ENCODE assay signal across 8 cellular contexts in genomic region chr2:201779996-201780673, GRCh38. TPM values are rescaled to one million over a fixed set of nuclear protein-coding genes. Genes with fewer than 3 reads are reported as not detected.
A peak's percentile ranks its signal among the peaks of the same experiment; 100 is the strongest.
DNase-seq lines count a peak whose midpoint lies in the region; ATAC-seq and TF ChIP-seq lines count a peak whose summit lies in the region.

No MANE protein-coding gene starts in this region.

- no peaks in the 10 kb centered on the region for H3K36me3 ChIP-seq in mammary epithelial cell (ENCODE audit: insufficient read depth, low read length)

- WGBS in mammary epithelial cell (ENCODE audit: low coverage, missing lambda C conversion rate) = 2% methylated on average over 19 of the region's 21 CpGs

- peaks cover 22% of the 10 kb centered on the region for H3K4me1 ChIP-seq in mammary epithelial cell (ENCODE audit: insufficient read depth, low read length)

- no peaks in the 10 kb centered on the region for H3K36me3 Mint-ChIP-seq in CD14-positive monocyte

- in situ Hi-C loops in mammary epithelial cell (cut with MboI; ENCODE audit: low sequenced_read_pairs in 2 of 2) = no loop called here

- TSS peak; percentile 41 for BruUV-seq in mammary epithelial cell (replicated peaks; lab: Mats Ljungman, UMichigan)

- H3K27ac ChIP-seq in mammary epithelial cell (ENCODE audit: insufficient read depth, low read depth, low read length) (peak overlapping the region; percentile 93), substantia nigra (ENCODE audit: low read depth, low read length, poor library complexity, severe bottlenecking) (peak overlapping the region; percentile 41)

- no peaks in the 10 kb centered on the region for H3K27me3 ChIP-seq in mammary epithelial cell (ENCODE audit: insufficient read depth, low read length)

- H3K9me3 Mint-ChIP-seq in CD14-positive monocyte = no peaks in the 10 kb centered on the region

- intact Hi-C loops in CD14-positive monocyte (cut with micrococcal nuclease) (loop anchor here (5.0 to 10.0 kb wide), 2 partner anchors 335 to 597 kb away; partner anchors contain the start of gene BMPR2 (in 1 of the 2)), mammary epithelial cell (cut with micrococcal nuclease) (loop anchor here (1.0 to 5.0 kb wide), 3 partner anchors 257 to 548 kb away; no protein-coding TSS in a partner anchor)

- peak overlapping the region; percentile 78 for H3K4me2 ChIP-seq in mammary epithelial cell (ENCODE audit: insufficient read depth, low read depth, low read length)

- CTCF ChIA-PET in mammary epithelial cell (lab: Charles Lee; ENCODE audit: low non-redundant PET) = no interaction called here

- H2AFZ ChIP-seq in mammary epithelial cell (ENCODE audit: low read depth, low read length) = peak overlapping the region; percentile 99

- peak; percentile 3 for ATAC-seq in GM21447 (IDR thresholded peaks at IDR 0.05; ENCODE audit: unreplicated experiment)

- H3K4me3 ChIP-seq in mammary epithelial cell (replicated peaks in 1 of 3; ENCODE audit: insufficient read depth in 1 of 3, low read depth in 2 of 3, low read length in 3 of 3) = peak overlapping the region; percentile 73 to 95 (median 85)

- peaks cover 0 to 9% (median 5%) of the 10 kb centered on the region in 3 donors for H3K27me3 Mint-ChIP-seq in CD14-positive monocyte (ENCODE audit: low read depth in 3 of 3)

- TF ChIP-seq CTCF in CD14-positive monocyte (IDR thresholded peaks at IDR 0.05) (no peak), mammary epithelial cell (conservative IDR thresholded peaks at IDR 0.05 in 1 of 2, IDR thresholded peaks at IDR 0.05 in 1 of 2; ENCODE audit: extremely low read depth in 1 of 2, insufficient read depth in 1 of 2, low read depth in 1 of 2, low read length in 2 of 2) (no peak)

- H3K27ac Mint-ChIP-seq in CD14-positive monocyte = peak overlapping the region; percentile 45 to 99 (median 89)

- DNase-seq in CD14-positive monocyte (ENCODE audit: low spot score) (no peak), NCI-H2227 (lab: John Stamatoyannopoulos, UW; ENCODE audit: unreplicated experiment) (peak; percentile 75), mammary epithelial cell (no peak), left kidney (ENCODE audit: low read depth, low spot score) (peak; percentile 74), substantia nigra (lab: John Stamatoyannopoulos, UW) (peak in 6 of 49 donors; percentile 25 to 66 (median 34)), RPMI8226 (no peak)
- no peak for DNase-seq in stimulated activated CD4-positive, alpha-beta T cell treated with anti-CD3 and anti-CD28 coated beads, Interleukin-1b, Interleukin-23, amount 100 ng/mL, for 48 hours

- no peaks in the 10 kb centered on the region for H3K9me3 ChIP-seq in mammary epithelial cell (replicated peaks; ENCODE audit: insufficient read depth, low read length)

- peaks cover 56% of the 10 kb centered on the region for H3K79me2 ChIP-seq in mammary epithelial cell (ENCODE audit: insufficient read depth, low read length)

- H4K20me1 ChIP-seq in mammary epithelial cell (ENCODE audit: insufficient read depth, low read length) = no peaks in the 10 kb centered on the region

- dilution Hi-C loops in mammary epithelial cell (cut with HindIII; ENCODE audit: low sequenced_read_pairs) = no loop called here

- H3K4me3 Mint-ChIP-seq in CD14-positive monocyte = peak overlapping the region; percentile 96 to 98

- H3K4me1 Mint-ChIP-seq in CD14-positive monocyte = peaks cover 21% of the 10 kb centered on the region

- peak overlapping the region; percentile 90 for H3K9ac ChIP-seq in mammary epithelial cell (ENCODE audit: insufficient read depth, low read length)

RNA-seq across cellular contexts. Expression of gene ALS2, which starts 0.6 kb away (rescaled TPM):
- 1 to 10 TPM; 2.6 to 3.1 TPM for polyA plus RNA-seq in CD14-positive monocyte
- total RNA-seq in mammary epithelial cell = 10 to 100 TPM; 46.2 to 53.3 TPM
- 15.1 TPM for polyA plus RNA-seq in mammary epithelial cell
- polyA minus RNA-seq in mammary epithelial cell = 45.7 TPM

RNA-seq across cellular contexts. Expression of gene CDK15, which starts 26.2 kb away (rescaled TPM):
- polyA plus RNA-seq in CD14-positive monocyte (not detected), mammary epithelial cell (3.1 TPM)
- total RNA-seq in mammary epithelial cell = 1 to 10 TPM; 3.5 to 5.7 TPM
- polyA minus RNA-seq in mammary epithelial cell = 10.0 TPM

Comparison
In these comparisons a context has a peak if more than half of its experiments do, and no peak if none do; other contexts are left out.
1. DNase-seq: peak in NCI-H2227 (single experiment) and left kidney (single experiment); none in CD14-positive monocyte (single experiment), mammary epithelial cell (single experiment), RPMI8226 (single experiment) and stimulated activated CD4-positive, alpha-beta T cell treated with anti-CD3 and anti-CD28 coated beads, Interleukin-1b, Interleukin-23, amount 100 ng/mL, for 48 hours (single experiment).